In genomic region chr5:16616536-16617271, GRCh38 we compare ENCODE assay signal across 7 cellular contexts.
DNase-seq lines count a peak whose midpoint lies in the region; ATAC-seq and TF ChIP-seq lines count a peak whose summit lies in the region.

RETREG1 (minus strand) TSS chr5:16616997; CDS start chr5:16616971, 26 bp downstream.

- no peaks in the 10 kb centered on the region for H3K36me3 ChIP-seq in muscle layer of duodenum (ENCODE audit: control insufficient read depth in 1 of 2, insufficient read depth in 2 of 2, low read length in 2 of 2)

- peaks cover 0 to 12% of the 10 kb centered on the region in 2 donors for H3K4me1 ChIP-seq in muscle layer of duodenum (ENCODE audit: control insufficient read depth in 1 of 2, insufficient read depth in 2 of 2, low read length in 2 of 2)

- H3K27ac ChIP-seq in muscle layer of duodenum (ENCODE audit: low read length): peak within 1 kb of the TSS; percentile 32

- H3K4me3 ChIP-seq in epithelial cell of esophagus (ENCODE audit: low read length): peak within 1 kb of the TSS; percentile 46
- H3K4me3 ChIP-seq in muscle layer of duodenum (ENCODE audit: low read depth in 1 of 2, low read length in 2 of 2): peak within 1 kb of the TSS; percentile 46 to 86

- no peak for TF ChIP-seq CTCF in epithelial cell of esophagus (IDR thresholded peaks at IDR 0.05; ENCODE audit: insufficient read depth, low read depth, low read length, missing control alignments)

- no peaks in the 10 kb centered on the region for H3K27me3 ChIP-seq in muscle layer of duodenum (ENCODE audit: low read depth, low read length)

- peak; percentile 18 for DNase-seq in NCI-H2227 treated with DMSO at 0.1 percent for 48 hours (lab: John Stamatoyannopoulos, UW)
- peak; percentile 90 for DNase-seq in activated CD8-positive, alpha-beta memory T cell treated with anti-CD3 and anti-CD28 coated beads, Interleukin-2, amount 50 U/mL, for 4 hours
- peak; percentile 38 for DNase-seq in epithelial cell of esophagus (ENCODE audit: low read depth)
- DNase-seq in stimulated activated CD8-positive, alpha-beta memory T cell treated with anti-CD3 and anti-CD28 coated beads, Interleukin-7, amount 100 ng/mL, for 24 hours (ENCODE audit: low read depth): peak; percentile 49

- peak; percentile 69 for ATAC-seq in GM18511 (IDR thresholded peaks at IDR 0.05; ENCODE audit: unreplicated experiment)
- peak; percentile 84 for ATAC-seq in HG02759 (IDR thresholded peaks at IDR 0.05; ENCODE audit: unreplicated experiment)

- H3K9me3 ChIP-seq in muscle layer of duodenum (ENCODE audit: control insufficient read depth in 1 of 2, low read length in 2 of 2): no peaks in the 10 kb centered on the region

Comparison
In these comparisons a context has a peak if more than half of its experiments do, and no peak if none do; other contexts are left out.
1. Peak in every context shown above with its lines: DNase-seq, ATAC-seq, H3K4me3 ChIP-seq and H3K27ac ChIP-seq.
2. DNase-seq: peak in every context shown above with its lines; median percentile 90 in activated CD8-positive, alpha-beta memory T cell treated with anti-CD3 and anti-CD28 coated beads, Interleukin-2, amount 50 U/mL, for 4 hours; 49 in stimulated activated CD8-positive, alpha-beta memory T cell treated with anti-CD3 and anti-CD28 coated beads, Interleukin-7, amount 100 ng/mL, for 24 hours; 38 in epithelial cell of esophagus; 18 in NCI-H2227 treated with DMSO at 0.1 percent for 48 hours.